ENCODE assay signal across 1 cellular context in the genomic region with DNA sequence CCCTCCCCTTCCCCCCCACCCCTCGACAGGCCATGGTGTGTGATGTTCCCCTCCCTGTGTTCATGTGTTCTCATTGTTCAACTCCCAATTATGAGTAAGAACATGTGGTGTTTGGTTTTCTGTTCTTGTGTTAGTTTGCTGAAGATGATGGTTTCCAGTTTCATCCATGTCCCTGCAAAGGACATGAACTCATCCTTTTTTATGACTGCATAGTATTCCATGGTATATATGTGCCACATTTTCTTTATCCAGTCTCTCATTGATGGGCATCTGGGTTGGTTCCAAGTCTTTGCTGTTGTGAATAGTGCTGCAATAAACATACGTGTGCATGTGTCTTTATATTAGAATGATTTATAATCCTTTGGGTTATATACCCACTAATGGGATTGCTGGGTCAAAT. TPM values are rescaled to one million over a fixed set of nuclear protein-coding genes. Genes with fewer than 3 reads are reported as not detected.
"Had no signal": no experiment of that assay in that cellular context is flagged by ENCODE, and none has a peak within 500 bp of the region (broad histone marks: within the 10 kb centered on the region; RNA-seq: fewer than 3 reads in every experiment).

No MANE protein-coding gene starts in this region.

RNA-seq across cellular contexts. Expression of a gene that starts 38.4 kb away (rescaled TPM):
- total RNA-seq: HT-29 had no signal
